In the genomic region with DNA sequence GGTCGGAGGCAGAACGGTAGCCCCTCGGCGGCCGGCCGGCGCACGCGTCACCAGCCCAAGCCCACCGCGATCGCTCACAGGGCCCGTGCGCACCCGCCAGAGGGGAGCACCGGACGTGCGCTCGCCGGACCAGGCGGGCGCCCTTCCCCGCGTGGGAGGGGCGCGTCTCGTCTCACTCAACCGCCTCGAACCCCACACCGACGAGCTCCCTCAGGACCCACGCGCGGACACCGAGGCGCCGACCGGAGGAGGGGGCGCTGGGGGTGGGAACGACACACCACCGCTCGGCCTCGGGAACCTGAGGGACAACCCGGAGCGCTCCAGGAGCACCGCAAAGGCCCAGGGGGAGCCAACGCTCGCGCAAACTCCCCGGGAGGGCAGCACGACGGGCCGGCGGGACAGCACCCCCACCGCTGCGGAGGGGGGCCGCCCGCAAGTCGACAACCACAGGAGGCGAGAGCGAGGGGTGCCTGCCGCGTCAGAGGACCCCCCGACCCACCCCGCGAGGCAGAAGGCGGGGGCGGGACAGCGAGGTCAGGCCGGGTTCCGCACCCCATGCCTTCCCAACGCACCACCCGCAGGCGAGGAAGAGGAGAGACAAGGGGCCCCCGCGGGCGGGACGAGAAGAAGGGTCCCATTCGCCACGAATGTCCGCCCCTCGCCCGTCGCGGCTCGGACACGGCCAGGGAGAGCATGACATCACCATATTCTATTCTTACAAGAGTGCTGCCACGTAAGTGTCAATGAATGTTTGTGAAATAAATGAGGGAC, we compare ENCODE assay signal across 9 cellular contexts.
DNase-seq lines count a peak whose midpoint lies in the region; ATAC-seq, FAIRE-seq and TF ChIP-seq lines count a peak whose summit lies in the region.
"Had no signal": no experiment of that assay in that cellular context is flagged by ENCODE, and none has a peak within 500 bp of the region (broad histone marks: within the 10 kb centered on the region; RNA-seq: fewer than 3 reads in every experiment).

No MANE protein-coding gene starts in this region.

- POLR2A ChIA-PET in activated CD8-positive, alpha-beta T cell treated with anti-CD3 and anti-CD28 coated beads, Interleukin-2, amount 10 ng/mL, durations not matched to agents 7 days and 5 days (lab: Charles Lee) = no interaction called here

- CTCF ChIA-PET in activated CD8-positive, alpha-beta T cell treated with anti-CD3 and anti-CD28 coated beads, Interleukin-2, amount 10 ng/mL, durations not matched to agents 7 days and 5 days (lab: Charles Lee) = no interaction called here

- TF ChIP-seq CTCF in esophagus muscularis mucosa (IDR thresholded peaks at IDR 0.05) = no peak

- peak overlapping the region; percentile 35 to 52 (median 44) for H3K4me3 ChIP-seq in esophagus muscularis mucosa
- H3K4me3 ChIP-seq in skeletal muscle cell (ENCODE audit: low read depth, low read length) = peak overlapping the region; percentile 26

- peaks cover 18% of the 10 kb centered on the region for H3K27me3 Mint-ChIP-seq in activated CD8-positive, alpha-beta T cell treated with anti-CD3 and anti-CD28 coated beads, Interleukin-2, amount 10 ng/mL, durations not matched to agents 7 days and 5 days (ENCODE audit: low read depth)

- H3K27ac Mint-ChIP-seq in activated CD8-positive, alpha-beta T cell treated with anti-CD3 and anti-CD28 coated beads, Interleukin-2, amount 10 ng/mL, durations not matched to agents 7 days and 5 days = no peak overlapping the region

- peaks cover 3% of the 10 kb centered on the region for H3K9me3 Mint-ChIP-seq in activated CD8-positive, alpha-beta T cell treated with anti-CD3 and anti-CD28 coated beads, Interleukin-2, amount 10 ng/mL, durations not matched to agents 7 days and 5 days (ENCODE audit: insufficient read depth)

- H3K4me3 Mint-ChIP-seq in activated CD8-positive, alpha-beta T cell treated with anti-CD3 and anti-CD28 coated beads, Interleukin-2, amount 10 ng/mL, durations not matched to agents 7 days and 5 days = peak overlapping the region; percentile 52

- H3K4me1 Mint-ChIP-seq in activated CD8-positive, alpha-beta T cell treated with anti-CD3 and anti-CD28 coated beads, Interleukin-2, amount 10 ng/mL, durations not matched to agents 7 days and 5 days (ENCODE audit: low read depth) = peaks cover 4% of the 10 kb centered on the region

- H3K36me3 ChIP-seq in esophagus muscularis mucosa = no peaks in the 10 kb centered on the region

- H3K36me3 Mint-ChIP-seq in activated CD8-positive, alpha-beta T cell treated with anti-CD3 and anti-CD28 coated beads, Interleukin-2, amount 10 ng/mL, durations not matched to agents 7 days and 5 days (ENCODE audit: low read depth) = peaks cover 7% of the 10 kb centered on the region

- H3K27me3 ChIP-seq in esophagus muscularis mucosa = peaks cover 0 to 48% (median 25%) of the 10 kb centered on the region in 4 donors

- H3K27ac ChIP-seq in esophagus muscularis mucosa (replicated peaks in 1 of 4) = no peak overlapping the region
- H3K27ac ChIP-seq: epithelial cell of prostate had no signal

- DNase-seq in GM12891 (ENCODE audit: insufficient read length, low spot score) (no peak), esophagus muscularis mucosa (ENCODE audit: extremely low spot score) (no peak), skeletal muscle cell (ENCODE audit: low read depth) (no peak), SW480 (ENCODE audit: low spot score) (no peak), left colon (no peak)
- no peak for DNase-seq in activated CD8-positive, alpha-beta T cell treated with anti-CD3 and anti-CD28 coated beads, Interleukin-2, amount 10 ng/mL, durations not matched to agents 7 days and 5 days

- ATAC-seq in activated CD8-positive, alpha-beta T cell treated with anti-CD3 and anti-CD28 coated beads, Interleukin-2, amount 10 ng/mL, durations not matched to agents 7 days and 5 days = peak; percentile 30
- ATAC-seq in GM18909 (IDR thresholded peaks at IDR 0.05; ENCODE audit: poor library complexity, unreplicated experiment) = no peak
- no peak for ATAC-seq in left colon
- ATAC-seq in HG02759 (IDR thresholded peaks at IDR 0.05; ENCODE audit: unreplicated experiment) = no peak

- FAIRE-seq in GM12891 (lab: Jason Lieb, UNC) = peak; percentile 100

- peaks cover 5 to 21% (median 19%) of the 10 kb centered on the region in 4 donors for H3K4me1 ChIP-seq in esophagus muscularis mucosa

- no peaks in the 10 kb centered on the region for H3K9me3 ChIP-seq in esophagus muscularis mucosa

- intact Hi-C loops in esophagus muscularis mucosa (cut with DNase I) (no loop called here), left colon (cut with DNase I, micrococcal nuclease) (loop anchor here in 1 of 2 donors (10.0 kb wide), 1 partner anchor 65 kb away; no protein-coding TSS in a partner anchor)

- no peak for TF ChIP-seq EP300 in esophagus muscularis mucosa (IDR thresholded peaks at IDR 0.05)

- TF ChIP-seq POLR2A in GM12891 (IDR thresholded peaks at IDR 0.05; ENCODE audit: low read depth, low read length) = no peak
- no peak for TF ChIP-seq POLR2A in esophagus muscularis mucosa (IDR thresholded peaks at IDR 0.05; ENCODE audit: low read depth)

- WGBS in esophagus muscularis mucosa = 7% methylated on average over 20 of the region's 88 CpGs

TF ChIP-seq in GM12891, 5 proteins besides CTCF, POLR2A, EP300 and RAD21:
- TF ChIP-seq TAF1 (IDR thresholded peaks at IDR 0.05; ENCODE audit: low read depth, low read length) (no peak), POLR2AphosphoS5 (IDR thresholded peaks at IDR 0.05; ENCODE audit: low read depth, low read length) (no peak), POU2F2 (IDR thresholded peaks at IDR 0.05; ENCODE audit: low read depth, low read length) (no peak), PAX5 (IDR thresholded peaks at IDR 0.05; ENCODE audit: insufficient read depth, low read length, severe bottlenecking) (no peak), SPI1 (IDR thresholded peaks at IDR 0.05; ENCODE audit: low read depth, low read length) (no peak)
